16 cellular contexts compared by ENCODE assay signal in the genomic region with DNA sequence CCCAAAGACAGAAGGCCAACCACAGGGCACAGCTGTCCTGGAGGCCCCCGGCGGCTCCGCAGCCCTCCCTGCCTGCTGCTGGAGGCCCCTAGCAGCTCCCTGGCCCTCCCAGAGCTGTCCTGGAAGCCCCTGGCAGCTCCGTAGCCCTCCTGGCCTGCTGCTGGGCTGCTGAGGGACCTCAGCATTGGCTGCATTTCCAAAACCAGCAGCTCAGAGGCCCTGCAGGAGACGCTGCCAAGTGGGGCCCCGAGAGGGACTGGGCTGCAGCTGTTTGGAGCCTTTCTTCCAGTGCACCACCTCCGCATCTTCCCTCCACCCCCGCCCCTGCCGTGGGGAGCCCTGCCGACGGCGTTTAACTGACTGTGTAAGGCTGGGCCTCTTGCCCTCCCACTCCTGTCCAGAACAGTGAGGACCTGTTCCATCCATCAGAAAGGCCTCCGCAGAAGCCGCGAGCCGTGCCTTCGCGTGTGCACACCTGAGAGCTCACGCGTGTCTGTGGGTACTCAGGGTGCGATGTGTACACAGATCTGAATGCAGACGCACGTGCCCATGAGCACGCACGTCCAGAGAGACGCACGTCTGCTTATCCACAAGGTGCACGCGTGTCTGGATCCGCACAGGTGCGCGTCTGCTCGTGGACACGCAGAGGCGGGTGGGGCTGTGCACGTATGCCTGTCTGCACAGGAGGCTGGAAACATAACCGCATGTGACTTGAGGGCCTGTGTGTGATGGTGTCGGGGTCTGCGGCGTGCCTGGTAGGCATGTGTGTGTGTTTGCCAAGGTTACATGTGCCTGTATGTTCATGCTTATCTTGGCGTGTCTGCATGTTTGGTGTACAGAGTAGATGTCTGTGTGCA. TPM values are rescaled to one million over a fixed set of nuclear protein-coding genes. Genes with fewer than 3 reads are reported as not detected.
DNase-seq lines count a peak whose midpoint lies in the region; ATAC-seq and TF ChIP-seq lines count a peak whose summit lies in the region.
"Had no signal": no experiment of that assay in that cellular context is flagged by ENCODE, and none has a peak within 500 bp of the region (broad histone marks: within the 10 kb centered on the region; RNA-seq: fewer than 3 reads in every experiment).

No MANE protein-coding gene starts in this region.

- TF ChIP-seq EP300 in tibial nerve (IDR thresholded peaks at IDR 0.05): peak in 1 of 2 donors; percentile 66

- H3K27ac ChIP-seq in right cardiac atrium (ENCODE audit: low read length) (no peak overlapping the region), tibial nerve (peak overlapping the region in 3 of 4 donors; percentile 62 to 71 (median 65))
- H3K27ac ChIP-seq: cardiac muscle cell, HL-60, VCaP had no signal

- ATAC-seq in right cardiac atrium: no peak
- ATAC-seq in left ventricle myocardium superior: no peak
- ATAC-seq: HCT116 had no signal

- H3K4me1 ChIP-seq in right cardiac atrium (ENCODE audit: control insufficient read depth, insufficient read depth, low read length) (no peaks in the 10 kb centered on the region), tibial nerve (peaks cover 0 to 59% (median 11%) of the 10 kb centered on the region in 4 donors)

- H3K27me3 ChIP-seq in right cardiac atrium (ENCODE audit: control insufficient read depth, insufficient read depth) (no peaks in the 10 kb centered on the region), tibial nerve (peaks cover 0 to 37% of the 10 kb centered on the region in 2 donors)

- 65% methylated on average over 41 of the region's 41 CpGs for WGBS in right cardiac atrium
- WGBS in tibial nerve, 2 donors: 52 to 56% methylated on average over 25 to 37 of the region's 41 CpGs

- H3K9me3 ChIP-seq in right cardiac atrium (ENCODE audit: control insufficient read depth, low read length) (no peaks in the 10 kb centered on the region), tibial nerve (peaks cover 0 to 11% (median 0%) of the 10 kb centered on the region in 4 donors)

- no peaks in the 10 kb centered on the region for H3K36me3 ChIP-seq in tibial nerve
- H3K36me3 ChIP-seq: cardiac muscle cell had no signal

- DNase-seq in right cardiac atrium: peak; percentile 53 to 82 (median 61)
- no peak for DNase-seq in left ventricle myocardium superior
- DNase-seq in dedifferentiated amniotic fluid mesenchymal stem cell (ENCODE audit: extremely low spot score): peak; percentile 28
- peak; percentile 80 for DNase-seq in myocyte (ENCODE audit: low read depth)
- DNase-seq in tibial nerve (ENCODE audit: low spot score in 2 of 2): no peak
- DNase-seq in hepatic stellate cell (ENCODE audit: low spot score): no peak
- no peak for DNase-seq in hippocampal formation (lab: John Stamatoyannopoulos, UW)
- no peak for DNase-seq in activated CD4-positive, alpha-beta T cell treated with anti-CD3 and anti-CD28 coated beads for 4 hours
- DNase-seq: activated CD8-positive, alpha-beta memory T cell treated with anti-CD3 and anti-CD28 coated beads for 24 hours; effector CD4-positive, alpha-beta T cell; MV-4-11; stimulated activated CD4-positive, alpha-beta T cell treated with anti-CD3 and anti-CD28 coated beads, Interleukin-2, amount 100 ng/mL, for 24 hours had no signal

- no peak for TF ChIP-seq POLR2A in tibial nerve (IDR thresholded peaks at IDR 0.05)

- no peak for TF ChIP-seq CTCF in tibial nerve (IDR thresholded peaks at IDR 0.05)

- intact Hi-C loops in right cardiac atrium (cut with DNase I): no loop called here
- intact Hi-C loops in left ventricle myocardium superior (cut with micrococcal nuclease): no loop called here

- no peak overlapping the region for H3K4me3 ChIP-seq in right cardiac atrium (ENCODE audit: low read length)
- H3K4me3 ChIP-seq in tibial nerve: no peak overlapping the region
- H3K4me3 ChIP-seq: cardiac muscle cell had no signal

RNA-seq across cellular contexts. Expression of a gene that starts 57.0 kb away (rescaled TPM):
- total RNA-seq in right cardiac atrium (10 to 100 TPM; 50.4 to 65.0 (median 54.7) TPM), left ventricle myocardium superior (68.0 TPM), myocyte (13.1 and 20.6 TPM in 2 replicates), tibial nerve (10 to 100 TPM; 13.8 to 31.5 (median 16.1) TPM)
- polyA plus RNA-seq in right cardiac atrium: 36.4 TPM
- 15.1 TPM for polyA plus RNA-seq in myocyte (2012)

Comparison
In these comparisons a context has a peak if more than half of its experiments do, and no peak if none do; other contexts are left out.
1. DNase-seq: peak in right cardiac atrium (3 of 3), dedifferentiated amniotic fluid mesenchymal stem cell (single experiment) and myocyte (single experiment); none in left ventricle myocardium superior (single experiment), tibial nerve (0 of 2), hepatic stellate cell (single experiment), hippocampal formation (0 of 2) and activated CD4-positive, alpha-beta T cell treated with anti-CD3 and anti-CD28 coated beads for 4 hours (0 of 2).